31 cellular contexts compared by ENCODE assay signal in genomic region chr2:174148833-174149232, GRCh38.
"Had no signal": no experiment of that assay in that cellular context is flagged by ENCODE, and none has a peak within 500 bp of the region (broad histone marks: within the 10 kb centered on the region; RNA-seq: fewer than 3 reads in every experiment).

No MANE protein-coding gene starts in this region.

- H3K27ac Mint-ChIP-seq: naive thymus-derived CD4-positive, alpha-beta T cell; natural killer cell; nephron; progenitor cell of endocrine pancreas; stimulated activated memory B cell treated with anti-CD40 and anti-IgM and Interleukin-4, amounts not matched to agents 10 μg/mL and 1 μg/mL and 100 μg/mL, for 72 hours; stimulated activated naive CD8-positive, alpha-beta T cell treated with anti-CD3 and anti-CD28 coated beads, Interleukin-15, amount 100 ng/mL, for 72 hours; type B pancreatic cell had no signal

- H3K4me2 ChIP-seq: smooth muscle cell had no signal

- H3K27ac ChIP-seq: ovary, parathyroid adenoma, psoas muscle, skin epidermis, spleen, suprapubic skin, testis, tibial artery, transverse colon, upper lobe of right lung, uterus had no signal

- H2AFZ ChIP-seq: parathyroid adenoma had no signal

- H3K27me3 ChIP-seq: ovary, spleen, suprapubic skin, testis, tibial artery, transverse colon, upper lobe of right lung, uterus had no signal

- H3K4me3 ChIP-seq: ovary, psoas muscle, skin epidermis, smooth muscle cell, spleen, suprapubic skin, testis, tibial artery, transverse colon, upper lobe of right lung, uterus had no signal

- H3K4me1 ChIP-seq: parathyroid adenoma, psoas muscle, testis, transverse colon, upper lobe of right lung, uterus had no signal

- H3K4me3 Mint-ChIP-seq: naive thymus-derived CD4-positive, alpha-beta T cell; natural killer cell; nephron; neural crest cell; stimulated activated memory B cell treated with anti-CD40 and anti-IgM and Interleukin-4, amounts not matched to agents 10 μg/mL and 1 μg/mL and 100 μg/mL, for 72 hours; stimulated activated naive CD8-positive, alpha-beta T cell treated with anti-CD3 and anti-CD28 coated beads, Interleukin-15, amount 100 ng/mL, for 72 hours; type B pancreatic cell had no signal

- H3K36me3 Mint-ChIP-seq: natural killer cell had no signal

- H3K27me3 Mint-ChIP-seq: naive thymus-derived CD4-positive, alpha-beta T cell; progenitor cell of endocrine pancreas; stimulated activated memory B cell treated with anti-CD40 and anti-IgM and Interleukin-4, amounts not matched to agents 10 μg/mL and 1 μg/mL and 100 μg/mL, for 72 hours; stimulated activated naive CD8-positive, alpha-beta T cell treated with anti-CD3 and anti-CD28 coated beads, Interleukin-15, amount 100 ng/mL, for 72 hours; type B pancreatic cell had no signal

- H3K9me3 Mint-ChIP-seq: naive thymus-derived CD4-positive, alpha-beta T cell; natural killer cell; nephron; neural crest cell; stimulated activated memory B cell treated with anti-CD40 and anti-IgM and Interleukin-4, amounts not matched to agents 10 μg/mL and 1 μg/mL and 100 μg/mL, for 72 hours; stimulated activated naive CD8-positive, alpha-beta T cell treated with anti-CD3 and anti-CD28 coated beads, Interleukin-15, amount 100 ng/mL, for 72 hours; type B pancreatic cell had no signal

- DNase-seq: naive thymus-derived CD4-positive, alpha-beta T cell; natural killer cell; occipital lobe; ovary; posterior cingulate gyrus; psoas muscle; right cardiac atrium; spleen; stimulated activated CD4-positive, alpha-beta T cell treated with anti-CD3 and anti-CD28 coated beads, Interleukin-12 subunit alpha, Interleukin-12 subunit beta, amount 100 ng/mL, for 4 hours; stimulated activated CD4-positive, alpha-beta T cell treated with anti-CD3 and anti-CD28 coated beads, Interleukin-1b, Interleukin-23, amount 100 ng/mL, for 48 hours; stimulated activated CD4-positive, alpha-beta T cell treated with anti-CD3 and anti-CD28 coated beads, Interleukin-4, amount 100 ng/mL, for 1 hour; stimulated activated CD4-positive, alpha-beta T cell treated with anti-CD3 and anti-CD28 coated beads, Interleukin-4, amount 100 ng/mL, for 4 hours; stimulated activated CD8-positive, alpha-beta memory T cell treated with anti-CD3 and anti-CD28 coated beads, Interleukin-4, amount 100 ng/mL, for 48 hours; stimulated activated naive CD4-positive, alpha-beta T cell; stimulated activated naive CD8-positive, alpha-beta T cell treated with anti-CD3 and anti-CD28 coated beads, Interleukin-15, amount 100 ng/mL, for 72 hours; stimulated activated naive CD8-positive, alpha-beta T cell treated with anti-CD3 and anti-CD28 coated beads, Interleukin-15, Interleukin-2, amounts not matched to agents 100 U/mL and 50 U/mL, for 24 hours; substantia nigra; testis; tibial artery; transverse colon; upper lobe of right lung; uterus had no signal

- H3K4me1 Mint-ChIP-seq: nephron; neural crest cell; stimulated activated naive CD8-positive, alpha-beta T cell treated with anti-CD3 and anti-CD28 coated beads, Interleukin-15, amount 100 ng/mL, for 72 hours had no signal

- H3K9ac ChIP-seq: parathyroid adenoma had no signal

- H3K9me3 ChIP-seq: ovary, psoas muscle, spleen, suprapubic skin, testis, tibial artery, transverse colon, upper lobe of right lung, uterus had no signal

- H3K36me3 ChIP-seq: ovary, spleen, suprapubic skin, tibial artery, transverse colon, upper lobe of right lung, uterus had no signal
